ENCODE assay signal across 23 cellular contexts in the genomic region with DNA sequence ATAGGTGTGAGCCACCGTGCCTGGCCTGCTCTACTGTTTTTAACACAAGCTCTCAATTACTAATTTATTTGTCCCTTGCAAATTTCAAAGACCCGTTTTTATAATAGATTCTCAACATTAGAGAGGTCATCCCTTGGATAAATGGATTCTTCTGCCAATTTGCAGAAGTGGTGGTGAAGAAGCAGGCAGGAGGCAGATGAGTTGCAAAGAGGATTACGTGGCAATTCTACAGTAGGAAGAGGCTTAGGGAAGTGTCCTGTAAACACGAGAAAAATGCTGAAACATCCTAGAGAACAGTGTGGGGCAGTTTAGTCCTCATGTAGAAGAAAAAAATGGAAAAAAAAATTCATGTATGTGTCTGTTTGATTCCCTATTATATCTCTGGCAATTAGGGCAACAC.
DNase-seq lines count a peak whose midpoint lies in the region; ATAC-seq and TF ChIP-seq lines count a peak whose summit lies in the region.
"Had no signal": no experiment of that assay in that cellular context is flagged by ENCODE, and none has a peak within 500 bp of the region (broad histone marks: within the 10 kb centered on the region; RNA-seq: fewer than 3 reads in every experiment).

No MANE protein-coding gene starts in this region.

- TF ChIP-seq CTCF in HL-60 (IDR thresholded peaks at IDR 0.05; ENCODE audit: insufficient read depth, low read length): no peak

- no peaks in the 10 kb centered on the region for H3K27me3 ChIP-seq in HL-60 (ENCODE audit: insufficient read depth, poor library complexity, severe bottlenecking)
- H3K27me3 ChIP-seq: BE2C had no signal

- peak in 1 of 2 experiments; percentile 39 for DNase-seq in HL-60 (ENCODE audit: low read depth in 1 of 2, low spot score in 1 of 2)
- peak; percentile 47 for DNase-seq in NCI-H82 (lab: John Stamatoyannopoulos, UW)
- DNase-seq in OCI-M1 (lab: John Stamatoyannopoulos, UW): peak; percentile 36
- DNase-seq in iris pigment epithelial cell (ENCODE audit: low read depth): peak; percentile 1
- no peak for DNase-seq in NCI-H187 treated with DMSO at 0.1 percent for 48 hours (lab: John Stamatoyannopoulos, UW)
- DNase-seq: BE2C; Caco-2; CD4-positive, alpha-beta T cell; DMS 273 treated with DMSO at 0.1 percent for 48 hours; DND-41; NCI-H1417 treated with DMSO at 0.1 percent for 48 hours; NCI-H2081; NCI-H2171; NCI-H345; NCI-H524; SW 1271; T-helper 17 cell had no signal

- peak overlapping the region; percentile 15 for H3K27ac ChIP-seq in HL-60 (replicated peaks)

- ATAC-seq in GM19023 (IDR thresholded peaks at IDR 0.05; ENCODE audit: unreplicated experiment) (no peak), GM21737 (IDR thresholded peaks at IDR 0.05; ENCODE audit: unreplicated experiment) (no peak)
- ATAC-seq: GM23338, HepG2, T-helper 17 cell had no signal

- H3K4me3 ChIP-seq in HL-60 (replicated peaks; ENCODE audit: insufficient read depth, low read length): no peak overlapping the region
- H3K4me3 ChIP-seq: GM12878, GM23338, HAP-1 had no signal
